ENCODE assay signal across 18 cellular contexts in the genomic region with DNA sequence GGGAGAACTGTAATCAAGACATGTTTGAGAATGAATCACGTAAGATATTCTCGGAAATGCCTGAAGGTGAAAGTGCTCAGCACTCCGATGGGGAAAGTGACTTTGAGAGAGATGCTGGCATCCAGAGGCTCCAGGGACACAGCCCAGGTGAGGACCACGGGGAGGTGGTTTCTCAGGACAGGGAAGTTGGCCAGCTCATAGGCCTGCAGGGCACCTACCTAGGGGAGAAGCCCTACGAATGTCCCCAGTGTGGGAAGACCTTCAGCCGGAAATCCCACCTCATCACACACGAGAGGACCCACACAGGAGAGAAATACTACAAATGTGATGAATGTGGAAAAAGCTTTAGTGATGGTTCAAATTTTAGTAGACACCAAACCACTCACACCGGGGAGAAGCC. TPM values are rescaled to one million over a fixed set of nuclear protein-coding genes. Genes with fewer than 3 reads are reported as not detected.
DNase-seq lines count a peak whose midpoint lies in the region; ATAC-seq, FAIRE-seq and TF ChIP-seq lines count a peak whose summit lies in the region.
"Had no signal": no experiment of that assay in that cellular context is flagged by ENCODE, and none has a peak within 500 bp of the region (broad histone marks: within the 10 kb centered on the region; RNA-seq: fewer than 3 reads in every experiment).

No MANE protein-coding gene starts in this region.

- H3K27me3 ChIP-seq in adipocyte (replicated peaks; ENCODE audit: control insufficient read depth, insufficient read depth, low read length), result no peaks in the 10 kb centered on the region
- H3K27me3 ChIP-seq in subcutaneous abdominal adipose tissue (ENCODE audit: control insufficient read depth in 5 of 5, insufficient read depth in 4 of 5, low read length in 5 of 5), result no peaks in the 10 kb centered on the region

- intact Hi-C loops in natural killer cell (cut with micrococcal nuclease), result no loop called here
- intact Hi-C loops in kidney (cut with DNase I), result no loop called here

- no peaks in the 10 kb centered on the region for H3K27me3 Mint-ChIP-seq in natural killer cell treated with Interleukin-12 subunit alpha and Interleukin-12 subunit beta and Interleukin-15 and Interleukin-18, amount 100 ng/mL, for 72 hours
- no peaks in the 10 kb centered on the region for H3K27me3 Mint-ChIP-seq in natural killer cell (ENCODE audit: low read depth in 2 of 2)
- H3K27me3 Mint-ChIP-seq: B cell; CD4-positive, alpha-beta T cell had no signal

- H3K4me3 ChIP-seq in adipocyte (ENCODE audit: low read length) (peak overlapping the region; percentile 53), kidney (ENCODE audit: low read length in 2 of 2) (no peak overlapping the region), subcutaneous abdominal adipose tissue (ENCODE audit: low read depth in 1 of 5, low read length in 5 of 5) (peak overlapping the region in 3 of 5 donors; percentile 19 to 30 (median 22)), foreskin fibroblast (ENCODE audit: low read depth in 1 of 2, low read length in 2 of 2) (no peak overlapping the region)

- peaks cover 12% of the 10 kb centered on the region for H3K4me1 ChIP-seq in adipocyte (ENCODE audit: control insufficient read depth, insufficient read depth, low read length)
- H3K4me1 ChIP-seq in kidney (ENCODE audit: control insufficient read depth in 1 of 2, insufficient read depth in 1 of 2, low read depth in 1 of 2, low read length in 2 of 2), result no peaks in the 10 kb centered on the region
- H3K4me1 ChIP-seq in subcutaneous abdominal adipose tissue (ENCODE audit: control insufficient read depth in 5 of 5, insufficient read depth in 5 of 5, low read length in 5 of 5), result peaks cover 7 to 40% (median 26%) of the 10 kb centered on the region in 5 donors
- H3K4me1 ChIP-seq: Caco-2 had no signal

- peaks cover 0 to 8% of the 10 kb centered on the region in 2 donors for H3K4me1 Mint-ChIP-seq in natural killer cell treated with Interleukin-12 subunit alpha and Interleukin-12 subunit beta and Interleukin-15 and Interleukin-18, amount 100 ng/mL, for 72 hours (ENCODE audit: low read depth in 2 of 2)
- H3K4me1 Mint-ChIP-seq in natural killer cell, result no peaks in the 10 kb centered on the region

- no peak overlapping the region for H3K27ac ChIP-seq in kidney (ENCODE audit: low read depth in 2 of 2, low read length in 2 of 2)
- no peak overlapping the region for H3K27ac ChIP-seq in subcutaneous abdominal adipose tissue (ENCODE audit: low read depth, low read length)
- H3K27ac ChIP-seq: C4-2B had no signal

- H3K36me3 ChIP-seq in adipocyte (ENCODE audit: control insufficient read depth, insufficient read depth, low read length, severe bottlenecking), result peaks cover 27% of the 10 kb centered on the region
- peaks cover 13 to 26% of the 10 kb centered on the region in 2 donors for H3K36me3 ChIP-seq in kidney (ENCODE audit: control insufficient read depth in 1 of 2, insufficient read depth in 2 of 2, low read length in 2 of 2)
- H3K36me3 ChIP-seq in subcutaneous abdominal adipose tissue (ENCODE audit: control insufficient read depth in 5 of 5, insufficient read depth in 5 of 5, low read length in 5 of 5), result peaks cover 0 to 27% (median 25%) of the 10 kb centered on the region in 5 donors

- peaks cover 16% of the 10 kb centered on the region for H3K36me3 Mint-ChIP-seq in natural killer cell treated with Interleukin-12 subunit alpha and Interleukin-12 subunit beta and Interleukin-15 and Interleukin-18, amount 100 ng/mL, for 72 hours
- H3K36me3 Mint-ChIP-seq in natural killer cell, result peaks cover 13% of the 10 kb centered on the region

- H3K9ac ChIP-seq in adipocyte (ENCODE audit: low read length) (no peak overlapping the region), kidney (ENCODE audit: low read length in 2 of 2) (no peak overlapping the region), subcutaneous abdominal adipose tissue (ENCODE audit: low read length in 5 of 5) (no peak overlapping the region)

- H3K9me3 Mint-ChIP-seq in natural killer cell treated with Interleukin-12 subunit alpha and Interleukin-12 subunit beta and Interleukin-15 and Interleukin-18, amount 100 ng/mL, for 72 hours, result peaks cover 9% of the 10 kb centered on the region
- H3K9me3 Mint-ChIP-seq in natural killer cell, result peaks cover 2 to 3% of the 10 kb centered on the region in 2 donors
- H3K9me3 Mint-ChIP-seq: CD4-positive, alpha-beta T cell had no signal

- peak; percentile 12 for DNase-seq in natural killer cell treated with Interleukin-12 subunit alpha and Interleukin-12 subunit beta and Interleukin-15 and Interleukin-18, amount 100 ng/mL, for 72 hours (ENCODE audit: low spot score)
- DNase-seq in natural killer cell (no peak), adipocyte (ENCODE audit: low read depth) (no peak), kidney (peak; percentile 10), foreskin fibroblast (no peak)
- DNase-seq in activated CD4-positive, alpha-beta T cell treated with anti-CD3 and anti-CD28 coated beads, Interleukin-2, amount 50 U/mL, for 48 hours, result no peak
- DNase-seq: Caco-2; CD4-positive, alpha-beta T cell; H9 had no signal

- no peak overlapping the region for H3K27ac Mint-ChIP-seq in natural killer cell treated with Interleukin-12 subunit alpha and Interleukin-12 subunit beta and Interleukin-15 and Interleukin-18, amount 100 ng/mL, for 72 hours
- no peak overlapping the region for H3K27ac Mint-ChIP-seq in natural killer cell
- H3K27ac Mint-ChIP-seq: B cell; CD4-positive, alpha-beta T cell; H9 had no signal

- no peak overlapping the region for H3K4me3 Mint-ChIP-seq in natural killer cell treated with Interleukin-12 subunit alpha and Interleukin-12 subunit beta and Interleukin-15 and Interleukin-18, amount 100 ng/mL, for 72 hours
- no peak overlapping the region for H3K4me3 Mint-ChIP-seq in natural killer cell
- H3K4me3 Mint-ChIP-seq: B cell; CD4-positive, alpha-beta T cell; H9 had no signal

- H3K9me3 ChIP-seq in adipocyte (ENCODE audit: control insufficient read depth, low read length) (peaks cover 31% of the 10 kb centered on the region), kidney (ENCODE audit: control insufficient read depth in 1 of 2, low read length in 2 of 2) (peaks cover 0 to 17% of the 10 kb centered on the region in 2 donors), subcutaneous abdominal adipose tissue (ENCODE audit: control insufficient read depth in 5 of 5, low read length in 5 of 5) (peaks cover 6 to 23% (median 19%) of the 10 kb centered on the region in 5 donors)

- no peak for ATAC-seq in natural killer cell treated with Interleukin-12 subunit alpha and Interleukin-12 subunit beta and Interleukin-15 and Interleukin-18, amount 100 ng/mL, for 72 hours
- ATAC-seq in natural killer cell, result no peak
- ATAC-seq in HG03571 (IDR thresholded peaks at IDR 0.05; ENCODE audit: unreplicated experiment), result no peak

- no peak for TF ChIP-seq CTCF in natural killer cell (IDR thresholded peaks at IDR 0.05)
- TF ChIP-seq CTCF in kidney (IDR thresholded peaks at IDR 0.05; ENCODE audit: borderline replicate concordance, extremely low read depth, insufficient read depth), result no peak
- TF ChIP-seq CTCF in foreskin fibroblast (IDR thresholded peaks at IDR 0.05; ENCODE audit: low read depth, low read length), result no peak

- no peak for FAIRE-seq in kidney (lab: Jason Lieb, UNC)
- FAIRE-seq: D721Med, G401.6, GM12892, GM18507, H1 had no signal

RNA-seq across cellular contexts. Expression of gene ZSCAN2, which starts 19.8 kb away (rescaled TPM):
- 1 to 10 TPM; 5.5 to 9.2 TPM for total RNA-seq in natural killer cell treated with Interleukin-12 subunit alpha and Interleukin-12 subunit beta and Interleukin-15 and Interleukin-18, amount 100 ng/mL, for 72 hours
- 1 to 10 TPM; 5.0 to 8.3 (median 5.5) TPM for total RNA-seq in natural killer cell
- 10.3 TPM for total RNA-seq in kidney
- polyA plus RNA-seq in kidney (ENCODE audit: insufficient read depth, low read depth, low replicate concordance), result 11.4 TPM

RNA-seq across cellular contexts. Expression of gene WDR73, which starts 33.5 kb away (rescaled TPM):
- total RNA-seq in natural killer cell treated with Interleukin-12 subunit alpha and Interleukin-12 subunit beta and Interleukin-15 and Interleukin-18, amount 100 ng/mL, for 72 hours, result 10 to 100 TPM; 19.7 to 41.2 TPM
- total RNA-seq in natural killer cell (10 to 100 TPM; 19.2 to 26.7 (median 19.7) TPM), kidney (39.2 TPM)
- polyA plus RNA-seq in kidney (ENCODE audit: insufficient read depth, low read depth, low replicate concordance), result 26.2 TPM

RNA-seq across cellular contexts. Expression of gene NMB, which starts 37.4 kb away (rescaled TPM):
- total RNA-seq in natural killer cell treated with Interleukin-12 subunit alpha and Interleukin-12 subunit beta and Interleukin-15 and Interleukin-18, amount 100 ng/mL, for 72 hours, result 1 to 10 TPM; 3.8 to 7.1 TPM
- total RNA-seq in natural killer cell (1 to 10 TPM; 3.8 to 6.4 (median 5.1) TPM), kidney (11.8 TPM)
- polyA plus RNA-seq in kidney (ENCODE audit: insufficient read depth, low read depth, low replicate concordance), result 19.7 TPM

Comparison
In these comparisons a context has a peak if more than half of its experiments do, and no peak if none do; other contexts are left out.
1. DNase-seq: peak in natural killer cell treated with Interleukin-12 subunit alpha and Interleukin-12 subunit beta and Interleukin-15 and Interleukin-18, amount 100 ng/mL, for 72 hours (single experiment) and kidney (single experiment); none in natural killer cell (single experiment), adipocyte (single experiment), foreskin fibroblast (0 of 2) and activated CD4-positive, alpha-beta T cell treated with anti-CD3 and anti-CD28 coated beads, Interleukin-2, amount 50 U/mL, for 48 hours (0 of 2).
2. H3K4me3 ChIP-seq: peak in adipocyte (single experiment) and subcutaneous abdominal adipose tissue (3 of 5); none in kidney (0 of 2) and foreskin fibroblast (0 of 2).